Comparison of ENCODE assay signal across 12 cellular contexts in genomic region chr19:22792863-22793262, GRCh38. TPM values are rescaled to one million over a fixed set of nuclear protein-coding genes. Genes with fewer than 3 reads are reported as not detected.
"Had no signal": no experiment of that assay in that cellular context is flagged by ENCODE, and none has a peak within 500 bp of the region (broad histone marks: within the 10 kb centered on the region; RNA-seq: fewer than 3 reads in every experiment).

No MANE protein-coding gene starts in this region.

RNA-seq across cellular contexts. Expression of gene ZNF99, which starts 8.9 kb away (rescaled TPM):
- total RNA-seq: OCI-LY7, PC-3, PC-9, Peyer's patch, RPMI7951, SJCRH30, SJSA1, SK-MEL-5 had no signal
- polyA plus RNA-seq: SK-N-SH had no signal

RNA-seq across cellular contexts. Expression of gene ZNF723, which starts 39.2 kb away (rescaled TPM):
- total RNA-seq: OCI-LY7, PC-3, PC-9, Peyer's patch, Right ventricle myocardium inferior, Right ventricle myocardium superior, SJCRH30, SJSA1, SK-MEL-5, T-cell had no signal
- polyA plus RNA-seq: SK-N-SH had no signal
